10 cellular contexts compared by ENCODE assay signal in genomic region chr17:9817086-9817485, GRCh38. TPM values are rescaled to one million over a fixed set of nuclear protein-coding genes. Genes with fewer than 3 reads are reported as not detected.
DNase-seq lines count a peak whose midpoint lies in the region; ATAC-seq and TF ChIP-seq lines count a peak whose summit lies in the region.
"Had no signal": no experiment of that assay in that cellular context is flagged by ENCODE, and none has a peak within 500 bp of the region (broad histone marks: within the 10 kb centered on the region; RNA-seq: fewer than 3 reads in every experiment).

No MANE protein-coding gene starts in this region.

- intact Hi-C loops in testis (cut with DNase I; ENCODE audit: low total_unique reads) = no loop called here

- H3K9me3 ChIP-seq in adipocyte (ENCODE audit: control insufficient read depth, low read length) (no peaks in the 10 kb centered on the region), testis (no peaks in the 10 kb centered on the region), tibial nerve (no peaks in the 10 kb centered on the region)

- WGBS in testis, 2 donors = 33 to 44% methylated on average over 8 of the region's 8 CpGs
- 57 to 59% methylated on average over 8 of the region's 8 CpGs for WGBS in tibial nerve, 2 donors

- no peaks in the 10 kb centered on the region for H3K36me3 ChIP-seq in adipocyte (ENCODE audit: control insufficient read depth, insufficient read depth, low read length, severe bottlenecking)
- no peaks in the 10 kb centered on the region for H3K36me3 ChIP-seq in testis (ENCODE audit: low read depth, missing control alignments)
- H3K36me3 ChIP-seq in tibial nerve = no peaks in the 10 kb centered on the region

- DNase-seq in NCI-H82 (lab: John Stamatoyannopoulos, UW) (peak; percentile 67), NCI-H82 treated with DMSO at 0.1 percent for 48 hours (lab: John Stamatoyannopoulos, UW; ENCODE audit: unreplicated experiment) (no peak), adipocyte (ENCODE audit: low read depth) (peak; percentile 2), iPS DF 4.7 (ENCODE audit: extremely low read depth, low spot score) (peak; percentile 46), testis (peak; percentile 48), tibial nerve (ENCODE audit: low spot score in 2 of 2) (no peak)
- no peak for DNase-seq in activated CD4-positive, alpha-beta T cell treated with anti-CD3 and anti-CD28 coated beads, Interleukin-2, amount 50 U/mL, for 4 hours

- no peak for ATAC-seq in HG03097 (IDR thresholded peaks at IDR 0.05; ENCODE audit: low FRiP score, unreplicated experiment)

- TF ChIP-seq POLR2A in testis (IDR thresholded peaks at IDR 0.05) (no peak), tibial nerve (IDR thresholded peaks at IDR 0.05) (no peak)

- H3K27me3 ChIP-seq in adipocyte (replicated peaks; ENCODE audit: control insufficient read depth, insufficient read depth, low read length) = peaks cover 21% of the 10 kb centered on the region
- H3K27me3 ChIP-seq in testis = no peaks in the 10 kb centered on the region
- no peaks in the 10 kb centered on the region for H3K27me3 ChIP-seq in tibial nerve

- TF ChIP-seq CTCF in testis (IDR thresholded peaks at IDR 0.05) = no peak
- no peak for TF ChIP-seq CTCF in tibial nerve (IDR thresholded peaks at IDR 0.05)

- H3K4me1 ChIP-seq in adipocyte (ENCODE audit: control insufficient read depth, insufficient read depth, low read length) (no peaks in the 10 kb centered on the region), testis (no peaks in the 10 kb centered on the region), tibial nerve (no peaks in the 10 kb centered on the region)

- H3K4me3 ChIP-seq in adipocyte (ENCODE audit: low read length) = no peak overlapping the region
- H3K4me3 ChIP-seq in testis = no peak overlapping the region
- no peak overlapping the region for H3K4me3 ChIP-seq in tibial nerve

- H3K27ac ChIP-seq in testis (no peak overlapping the region), tibial nerve (no peak overlapping the region)

- H3K9ac ChIP-seq in adipocyte (ENCODE audit: low read length) = no peak overlapping the region

- no peak for TF ChIP-seq EP300 in tibial nerve (IDR thresholded peaks at IDR 0.05)

RNA-seq across cellular contexts. Expression of gene GSG1L2, which starts 4.8 kb away (rescaled TPM):
- total RNA-seq in testis (under 1 TPM in 1 of 2 donors, not detected in 1; 0.50 TPM), tibial nerve (not detected)
- 0.79 TPM for polyA plus RNA-seq in testis (ENCODE audit: insufficient read depth, low read depth, low replicate concordance)
- total RNA-seq: activated T-helper 2 cell treated with anti-CD3 and anti-CD28 coated beads, Interferon-gamma antibody, Interleukin-2, Interleukin-4, amounts not matched to agents 10 μg/mL and 5 μg/mL and 100 μg/mL, durations not matched to agents 14 hours and 24 hours and 36 hours; endothelial cell of umbilical vein had no signal
- polyA plus RNA-seq: endothelial cell of umbilical vein had no signal

RNA-seq across cellular contexts. Expression of gene GLP2R, which starts 8.6 kb away (rescaled TPM):
- total RNA-seq in testis = 1 to 10 TPM in 1 of 2 donors, under 1 TPM in 1; 0.81 to 1.3 TPM
- polyA plus RNA-seq in testis (ENCODE audit: insufficient read depth, low read depth, low replicate concordance) = 0.70 TPM
- total RNA-seq in tibial nerve = under 1 TPM in 3 of 4 donors, not detected in 1; 0.21 to 0.87 (median 0.59) TPM
- total RNA-seq: activated T-helper 2 cell treated with anti-CD3 and anti-CD28 coated beads, Interferon-gamma antibody, Interleukin-2, Interleukin-4, amounts not matched to agents 10 μg/mL and 5 μg/mL and 100 μg/mL, durations not matched to agents 14 hours and 24 hours and 36 hours; endothelial cell of umbilical vein had no signal
- polyA plus RNA-seq: endothelial cell of umbilical vein had no signal

RNA-seq across cellular contexts. Expression of gene DHRS7C, which starts 25.7 kb away (rescaled TPM):
- under 1 TPM in 1 of 2 donors, not detected in 1; 0.79 TPM for total RNA-seq in testis
- polyA plus RNA-seq in testis (ENCODE audit: insufficient read depth, low read depth, low replicate concordance) = 0.46 TPM
- not detected for total RNA-seq in tibial nerve
- total RNA-seq: activated T-helper 2 cell treated with anti-CD3 and anti-CD28 coated beads, Interferon-gamma antibody, Interleukin-2, Interleukin-4, amounts not matched to agents 10 μg/mL and 5 μg/mL and 100 μg/mL, durations not matched to agents 14 hours and 24 hours and 36 hours; endothelial cell of umbilical vein had no signal
- polyA plus RNA-seq: endothelial cell of umbilical vein had no signal

Comparison
In these comparisons a context has a peak if more than half of its experiments do, and no peak if none do; other contexts are left out.
1. DNase-seq: peak in NCI-H82 (single experiment), adipocyte (single experiment), iPS DF 4.7 (single experiment) and testis (single experiment); none in NCI-H82 treated with DMSO at 0.1 percent for 48 hours (single experiment), activated CD4-positive, alpha-beta T cell treated with anti-CD3 and anti-CD28 coated beads, Interleukin-2, amount 50 U/mL, for 4 hours (0 of 2) and tibial nerve (0 of 2).